1 cellular context compared by ENCODE assay signal in genomic region chr5:71471193-71471592, GRCh38.
TF ChIP-seq lines count a peak whose summit lies in the region.

No MANE protein-coding gene starts in this region.

TF ChIP-seq in endothelial cell of umbilical vein, 7 proteins besides CTCF, POLR2A, EP300 and RAD21:
- TF ChIP-seq MAX (IDR thresholded peaks at IDR 0.05; ENCODE audit: insufficient read depth, insufficient read length) (no peak), POLR2AphosphoS5 (IDR thresholded peaks at IDR 0.05; ENCODE audit: insufficient read depth, low read depth, low read length) (no peak), GATA2 (IDR thresholded peaks at IDR 0.05; ENCODE audit: insufficient read depth, insufficient read length, low read depth, low read length) (no peak), FOS (IDR thresholded peaks at IDR 0.05; ENCODE audit: borderline replicate concordance, insufficient read depth, low read length) (peak; percentile 39), JUN (IDR thresholded peaks at IDR 0.05; ENCODE audit: borderline replicate concordance, insufficient read depth, insufficient read length, low read depth) (peak; percentile 10), MYC (IDR thresholded peaks at IDR 0.05; ENCODE audit: low read depth, low read length) (no peak), EZH2 (IDR thresholded peaks at IDR 0.05; ENCODE audit: borderline replicate concordance, low read depth, low read length, severe bottlenecking) (no peak)
